12 cellular contexts compared by ENCODE assay signal in genomic region chr1:196563768-196564167, GRCh38. TPM values are rescaled to one million over a fixed set of nuclear protein-coding genes. Genes with fewer than 3 reads are reported as not detected.
"Had no signal": no experiment of that assay in that cellular context is flagged by ENCODE, and none has a peak within 500 bp of the region (broad histone marks: within the 10 kb centered on the region; RNA-seq: fewer than 3 reads in every experiment).

No MANE protein-coding gene starts in this region.

- FAIRE-seq: H54, HTR-8/SVneo had no signal

- H3K9ac ChIP-seq: GM23248, KMS-11 had no signal

- H2AFZ ChIP-seq: GM23248 had no signal

- H3K4me2 ChIP-seq: KMS-11 had no signal

- DNase-seq: GM23248, GOT3, H9, HCEC 1CT, HFFc6, IMR-90, Karpas-422, KBM-7 had no signal

- H3K27ac ChIP-seq: GM23248, KMS-11 had no signal

- H3K4me3 ChIP-seq: GM23248 had no signal

RNA-seq across cellular contexts. Expression of gene KCNT2, which starts 44.5 kb away (rescaled TPM):
- total RNA-seq: HT-29 had no signal
